In the genomic region with DNA sequence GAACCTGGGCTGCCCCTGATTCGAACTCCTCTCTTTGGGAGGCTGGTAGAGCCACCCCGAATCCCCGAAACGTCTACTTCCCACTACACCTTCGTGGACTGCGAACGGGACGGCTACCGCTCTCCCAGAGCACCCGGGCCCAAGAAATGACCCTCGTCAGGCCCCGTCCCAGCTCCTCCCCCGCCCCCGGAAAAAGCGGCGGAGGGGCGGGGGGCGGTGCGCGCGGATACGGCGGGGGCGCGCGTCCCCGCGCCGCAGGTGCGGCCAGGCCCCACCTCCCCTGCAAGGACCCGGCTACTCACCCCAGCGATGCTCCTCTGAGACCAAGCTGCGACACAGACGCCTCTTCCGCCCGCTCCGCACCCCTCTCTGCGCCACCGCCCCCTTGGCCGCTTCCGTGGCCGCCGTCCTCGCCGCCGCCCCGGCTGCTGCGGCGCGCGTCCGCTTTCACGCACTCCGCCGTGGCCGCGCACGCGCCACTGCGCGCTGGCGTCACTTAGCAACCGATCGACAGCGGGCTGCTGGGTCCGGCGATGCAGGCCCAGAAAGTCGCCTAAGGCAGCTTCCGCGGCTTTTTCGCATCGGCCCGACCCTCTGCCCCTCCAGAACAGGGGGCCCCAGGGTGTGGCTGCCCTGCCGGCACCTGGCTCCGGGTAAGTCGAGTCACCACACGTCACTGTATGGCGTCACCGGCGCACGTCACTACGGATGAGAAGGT, we compare ENCODE assay signal across 8 cellular contexts. TPM values are rescaled to one million over a fixed set of nuclear protein-coding genes. Genes with fewer than 3 reads are reported as not detected.
A peak's percentile ranks its signal among the peaks of the same experiment; 100 is the strongest.
DNase-seq lines count a peak whose midpoint lies in the region; ATAC-seq and TF ChIP-seq lines count a peak whose summit lies in the region.

A gene (minus strand): TSS at position 432 of the 718 bp plus-strand sequence.

- DNase-seq in Caco-2 (peak; percentile 71 to 83), HS-27A (ENCODE audit: low read depth) (peak; percentile 65), OCI-LY7 (ENCODE audit: low spot score) (peak; percentile 91)
- peak; percentile 89 for DNase-seq in activated T-cell treated with anti-CD3 and anti-CD28 coated beads, Interleukin-2, amount 50 U/mL, for 1 hour
- peak; percentile 59 for DNase-seq in stimulated activated CD8-positive, alpha-beta memory T cell treated with anti-CD3 and anti-CD28 coated beads, Interleukin-7, amount 100 ng/mL, for 24 hours (ENCODE audit: low read depth)

- H3K9ac ChIP-seq in muscle layer of colon (ENCODE audit: low read length): peak within 1 kb of the TSS; percentile 86

- peak within 1 kb of the TSS; percentile 95 for H3K4me2 ChIP-seq in OCI-LY7 (ENCODE audit: low read length)

- POLR2A ChIA-PET in Caco-2 (lab: Charles Lee) (interaction anchor here (0.6 kb wide), 5 partner anchors 34 to 1127 kb away, joined by 3 to 6 read pairs (median 4); no protein-coding TSS in a partner anchor), OCI-LY7 (lab: Charles Lee) (interaction anchor here (0.6 to 1.3 kb wide), 4 partner anchors 24 to 1959 kb away, joined by 3 to 5 read pairs (median 4); no protein-coding TSS in a partner anchor)

- peak within 1 kb of the TSS; percentile 83 for H3K4me3 Mint-ChIP-seq in Caco-2 (ENCODE audit: unreplicated experiment)

- intact Hi-C loops in Caco-2 (cut with micrococcal nuclease; ENCODE audit: unreplicated experiment): loop anchor here (2.0 kb wide), 1 partner anchor 27 kb away; no protein-coding TSS in a partner anchor
- intact Hi-C loops in OCI-LY7 (cut with micrococcal nuclease; ENCODE audit: unreplicated experiment): loop anchor here (5.0 kb wide), 2 partner anchors 63 to 478 kb away; a partner anchor contains a TSS

- H3K27ac ChIP-seq in OCI-LY7 (ENCODE audit: low read depth, low read length, poor library complexity, severe bottlenecking): peak within 1 kb of the TSS; percentile 53
- peak within 1 kb of the TSS; percentile 92 for H3K27ac ChIP-seq in muscle layer of colon (ENCODE audit: low read depth, low read length)

- H3K4me1 Mint-ChIP-seq in Caco-2 (ENCODE audit: low read depth, unreplicated experiment): peaks cover 37% of the 10 kb centered on the region

- ATAC-seq in GM19467 (IDR thresholded peaks at IDR 0.05; ENCODE audit: unreplicated experiment): peak; percentile 78
- ATAC-seq in esophagus mucosa: peak; percentile 89

- H3K79me2 ChIP-seq in OCI-LY7 (ENCODE audit: insufficient read depth, low read depth, low read length): peaks cover 5% of the 10 kb centered on the region; the same call in 1 of the 2 replicates

- no peaks in the 10 kb centered on the region for H3K27me3 Mint-ChIP-seq in Caco-2 (ENCODE audit: insufficient read depth, unreplicated experiment)

- H2AFZ ChIP-seq in OCI-LY7 (ENCODE audit: low read length): peak within 1 kb of the TSS; percentile 92

- peaks cover 21% of the 10 kb centered on the region for H3K4me1 ChIP-seq in Caco-2
- H3K4me1 ChIP-seq in OCI-LY7 (ENCODE audit: insufficient read depth, low read length, poor library complexity, severe bottlenecking): peaks cover 18% of the 10 kb centered on the region
- peaks cover 29% of the 10 kb centered on the region for H3K4me1 ChIP-seq in muscle layer of colon (ENCODE audit: insufficient read depth, low read length)

- H3K36me3 ChIP-seq in Caco-2 (ENCODE audit: control insufficient read depth, insufficient read depth, low read length) (no peaks in the 10 kb centered on the region), OCI-LY7 (ENCODE audit: insufficient read depth, low read length) (no peaks in the 10 kb centered on the region), muscle layer of colon (ENCODE audit: insufficient read depth, low read length) (no peaks in the 10 kb centered on the region)

- no peaks in the 10 kb centered on the region for H3K9me2 ChIP-seq in OCI-LY7 (ENCODE audit: insufficient read depth, low read length)

- no TSS peak for BruUV-seq in Caco-2 (replicated peaks; lab: Mats Ljungman, UMichigan)
- BruUV-seq in OCI-LY7 (replicated peaks; lab: Mats Ljungman, UMichigan): no TSS peak

- H3K4me3 ChIP-seq in Caco-2 (ENCODE audit: low read depth, low read length) (peak within 1 kb of the TSS; percentile 88), OCI-LY7 (ENCODE audit: low read depth, low read length, poor library complexity, severe bottlenecking) (peak within 1 kb of the TSS; percentile 96), muscle layer of colon (ENCODE audit: low read depth in 1 of 2, low read length in 2 of 2) (peak within 1 kb of the TSS; percentile 94 to 97)

- TF ChIP-seq CTCF in Caco-2 (IDR thresholded peaks at IDR 0.05; ENCODE audit: insufficient read depth in 1 of 2, low read depth in 1 of 2, low read length in 1 of 2, severe bottlenecking in 1 of 2, unreplicated experiment in 1 of 2): no peak
- TF ChIP-seq CTCF in OCI-LY7 (conservative IDR thresholded peaks at IDR 0.05; ENCODE audit: low read length): no peak

- no peaks in the 10 kb centered on the region for H3K9me3 Mint-ChIP-seq in Caco-2 (ENCODE audit: unreplicated experiment)

- no peaks in the 10 kb centered on the region for H4K20me1 ChIP-seq in OCI-LY7 (ENCODE audit: insufficient read depth, low read length)

- H3K27me3 ChIP-seq in Caco-2 (replicated peaks; ENCODE audit: control insufficient read depth, insufficient read depth, low read length): no peaks in the 10 kb centered on the region
- H3K27me3 ChIP-seq in muscle layer of colon (ENCODE audit: control insufficient read depth in 1 of 2, insufficient read depth in 2 of 2, low read length in 2 of 2): no peaks in the 10 kb centered on the region

- CTCF ChIA-PET in Caco-2 (lab: Charles Lee) (interaction anchor here (0.6 to 0.7 kb wide), 6 partner anchors 11 to 758 kb away, joined by 3 to 5 read pairs (median 4); no protein-coding TSS in a partner anchor), OCI-LY7 (lab: Charles Lee; ENCODE audit: unreplicated experiment) (interaction anchor here (0.6 kb wide), 2 partner anchors 39 to 64 kb away, joined by 5 read pairs; no protein-coding TSS in a partner anchor)

- H3K9me3 ChIP-seq in Caco-2: no peaks in the 10 kb centered on the region
- no peaks in the 10 kb centered on the region for H3K9me3 ChIP-seq in OCI-LY7 (ENCODE audit: low read length)
- no peaks in the 10 kb centered on the region for H3K9me3 ChIP-seq in muscle layer of colon (ENCODE audit: low read length)

- H3K36me3 Mint-ChIP-seq in Caco-2 (ENCODE audit: insufficient read depth, unreplicated experiment): peaks cover 8% of the 10 kb centered on the region

- peak within 1 kb of the TSS; percentile 85 for H3K27ac Mint-ChIP-seq in Caco-2 (ENCODE audit: unreplicated experiment)

RNA-seq across cellular contexts. Expression of the gene that starts here (rescaled TPM):
- total RNA-seq in Caco-2 (2022) (19.0 and 19.6 TPM in 2 replicates), OCI-LY7 (2022) (7.3 and 10.8 TPM in 2 replicates), esophagus mucosa (13.4 TPM)
- total RNA-seq in OCI-LY7 (2014; rRNA removed; shearing (Covaris generic)): 3.6 and 5.9 TPM in 2 replicates

Comparison
In these comparisons a context has a peak if more than half of its experiments do, and no peak if none do; other contexts are left out.
1. Peak in every context shown above with its lines: DNase-seq, ATAC-seq, H3K4me3 ChIP-seq and H3K27ac ChIP-seq.